Comparison of ENCODE assay signal across 8 cellular contexts in genomic region chr3:119498188-119498987, GRCh38. TPM values are rescaled to one million over a fixed set of nuclear protein-coding genes. Genes with fewer than 3 reads are reported as not detected.
A peak's percentile ranks its signal among the peaks of the same experiment; 100 is the strongest.
DNase-seq lines count a peak whose midpoint lies in the region; ATAC-seq, FAIRE-seq and TF ChIP-seq lines count a peak whose summit lies in the region.

Gene TIMMDC1, plus strand, starts transcription at chr3:119498547. Its CDS starts 187 bp downstream, at chr3:119498734.

- TF ChIP-seq POLR2A in H1 (IDR thresholded peaks at IDR 0.05; ENCODE audit: control extremely low read depth in 1 of 2, low read depth in 2 of 2, low read length in 2 of 2), result peak; percentile 91 to 96

- H3K79me1 ChIP-seq in H1 (ENCODE audit: low read depth, low read length), result no peaks in the 10 kb centered on the region; the same call in 1 of the 2 replicates

- H3K23me2 ChIP-seq in H1 (ENCODE audit: low read depth, low read length), result peaks cover 5% of the 10 kb centered on the region; the same call in 1 of the 2 replicates

- H3K9me3 Mint-ChIP-seq in memory B cell, result no peaks in the 10 kb centered on the region

- H3K79me2 ChIP-seq in H1 (ENCODE audit: control insufficient read depth in 1 of 2, insufficient read depth in 2 of 2, low read length in 2 of 2), result peaks cover 3 to 32% of the 10 kb centered on the region in 2 experiments; a peak in 2 of 4 replicates

- CTCF ChIA-PET in H1 (lab: Charles Lee; ENCODE audit: partially characterized antibody), result interaction anchor here (0.5 to 1.8 kb wide), 4 partner anchors 8 to 339 kb away, joined by 3 to 5 read pairs (median 4); no protein-coding TSS in a partner anchor

- no peaks in the 10 kb centered on the region; a peak in 1 of 7 replicates for H3K4me1 ChIP-seq in H1 (replicated peaks in 1 of 4; ENCODE audit: control insufficient read depth in 3 of 4, insufficient read depth in 4 of 4, low read length in 3 of 4)

- no peak within 1 kb of the TSS; the same call in 1 of the 2 replicates for H2AK5ac ChIP-seq in H1 (ENCODE audit: low read depth, low read length)

- no peak for TF ChIP-seq EP300 in H1 (IDR thresholded peaks at IDR 0.05; ENCODE audit: borderline replicate concordance in 1 of 2, low read depth in 2 of 2, low read length in 2 of 2)

- H3K9me3 ChIP-seq in H1 (ENCODE audit: insufficient read depth in 2 of 2, low read depth in 1 of 2, low read length in 1 of 2), result no peaks in the 10 kb centered on the region

- no peak within 1 kb of the TSS for H3K14ac ChIP-seq in H1 (ENCODE audit: insufficient read length)

- TF ChIP-seq RAD21 in H1 (IDR thresholded peaks at IDR 0.05 in 1 of 2, conservative IDR thresholded peaks at IDR 0.05 in 1 of 2; ENCODE audit: low read depth in 2 of 2, low read length in 2 of 2), result no peak

- H3K4me1 Mint-ChIP-seq in memory B cell, result peaks cover 19% of the 10 kb centered on the region

- H2BK120ac ChIP-seq in H1 (replicated peaks; ENCODE audit: low read depth, low read length), result no peak within 1 kb of the TSS

- peak within 1 kb of the TSS; percentile 93 to 98 (median 97) for H3K4me3 ChIP-seq in H1 (ENCODE audit: extremely low read depth in 1 of 4, insufficient read depth in 2 of 4, low read depth in 3 of 4, low read length in 4 of 4)

- H3K27ac ChIP-seq in H1 (ENCODE audit: low read depth, low read length), result peak within 1 kb of the TSS; percentile 90

- H3K18ac ChIP-seq in H1 (ENCODE audit: extremely low read depth, low read length), result peak within 1 kb of the TSS; percentile 91

- H3K36me3 ChIP-seq in H1 (ENCODE audit: control insufficient read depth in 2 of 4, insufficient read depth in 4 of 4, low read length in 3 of 4), result peaks cover 0 to 26% (median 4%) of the 10 kb centered on the region in 4 experiments; a peak in 3 of 8 replicates

- no peaks in the 10 kb centered on the region for H4K20me1 ChIP-seq in H1 (replicated peaks in 1 of 2; ENCODE audit: control insufficient read depth in 1 of 2, insufficient read depth in 2 of 2, low read length in 2 of 2)

- peak within 1 kb of the TSS; percentile 71 to 78 for H3K4me2 ChIP-seq in H1 (ENCODE audit: insufficient read depth in 1 of 2, low read depth in 2 of 2, low read length in 2 of 2)

- H3K36me3 Mint-ChIP-seq in memory B cell, result peaks cover 4% of the 10 kb centered on the region

- DNase-seq in COLO829 (ENCODE audit: low spot score) (peak; percentile 98), HTR-8/SVneo (ENCODE audit: insufficient read length, low spot score) (peak; percentile 97), NOMO-1 treated with dmso at 0.1 percent for 144 hours (lab: John Stamatoyannopoulos, UW; ENCODE audit: unreplicated experiment) (peak; percentile 98), H1 (ENCODE audit: low read depth in 1 of 2, low spot score in 2 of 2) (peak; percentile 89 to 94), memory B cell (ENCODE audit: low spot score in 2 of 2) (peak; percentile 92 to 96)
- peak; percentile 82 to 94 (median 86) for DNase-seq in activated CD8-positive, alpha-beta memory T cell treated with anti-CD3 and anti-CD28 coated beads for 48 hours (ENCODE audit: low read depth in 2 of 3, low spot score in 2 of 3)
- DNase-seq in stimulated activated CD8-positive, alpha-beta memory T cell treated with anti-CD3 and anti-CD28 coated beads, Interleukin-12 subunit alpha, Interleukin-12 subunit beta, amount 100 ng/mL, for 24 hours (ENCODE audit: extremely low read depth), result peak; percentile 94

- WGBS in H1 (ENCODE audit: extremely low coverage in 1 of 2, insufficient coverage in 1 of 2, insufficient read length in 1 of 2, insufficient replicate concordance in 2 of 2, low coverage in 1 of 2, low lambda C conversion rate in 2 of 2, missing lambda C conversion rate in 1 of 2), 2 experiments, result 2% methylated on average over 55 of the region's 57 CpGs; no CpG with 5 or more reads in 1 of the 2 experiments

- H3K27ac Mint-ChIP-seq in memory B cell, result peak within 1 kb of the TSS; percentile 98

- peak within 1 kb of the TSS; percentile 44 for H4K91ac ChIP-seq in H1 (replicated peaks; ENCODE audit: insufficient read length, low read length)

- H2AFZ ChIP-seq in H1 (ENCODE audit: low read length), result peak within 1 kb of the TSS; percentile 91

- peak within 1 kb of the TSS; percentile 55 for H3K4ac ChIP-seq in H1 (replicated peaks; ENCODE audit: insufficient read length, low read depth, low read length)

- peak within 1 kb of the TSS; percentile 75 to 99 (median 96) for H3K9ac ChIP-seq in H1 (replicated peaks in 1 of 4; ENCODE audit: extremely low read depth in 1 of 4, low read depth in 3 of 4, low read length in 3 of 4)

- peak within 1 kb of the TSS; percentile 65 for H4K5ac ChIP-seq in H1 (ENCODE audit: insufficient read length, low read depth, low read length)

- no peak for TF ChIP-seq CTCF in H1 (IDR thresholded peaks at IDR 0.05; ENCODE audit: control extremely low read depth in 1 of 3, insufficient read depth in 1 of 3, low read depth in 1 of 3, low read length in 3 of 3)

- H2BK20ac ChIP-seq in H1 (ENCODE audit: low read length), result no peak within 1 kb of the TSS

- H3K4me3 Mint-ChIP-seq in memory B cell, result peak within 1 kb of the TSS; percentile 99

- peak within 1 kb of the TSS; percentile 90 for H3K56ac ChIP-seq in H1 (replicated peaks; ENCODE audit: insufficient read length, low read depth, low read length)

- peak; percentile 98 for ATAC-seq in GM21367 (IDR thresholded peaks at IDR 0.05; ENCODE audit: unreplicated experiment)
- ATAC-seq in memory B cell (ENCODE audit: low read depth), result peak; percentile 98

- no peaks in the 10 kb centered on the region for H3K27me3 ChIP-seq in H1 (replicated peaks in 1 of 4; ENCODE audit: control insufficient read depth in 3 of 4, extremely low read depth in 1 of 4, insufficient read depth in 3 of 4, low read length in 3 of 4)

- H2BK15ac ChIP-seq in H1 (ENCODE audit: low read length), result no peak within 1 kb of the TSS

- peak within 1 kb of the TSS; percentile 80; the same call in 1 of the 2 replicates for H2BK12ac ChIP-seq in H1 (ENCODE audit: low read depth, low read length)

- H3K27me3 Mint-ChIP-seq in memory B cell, result no peaks in the 10 kb centered on the region

- no peak within 1 kb of the TSS for H3K23ac ChIP-seq in H1 (ENCODE audit: insufficient read length)

- peak within 1 kb of the TSS; percentile 96 for H4K8ac ChIP-seq in H1 (ENCODE audit: extremely low read depth, insufficient read depth, low read length)

- peak; percentile 72 for FAIRE-seq in HTR-8/SVneo (lab: Jason Lieb, UNC)
- peak; percentile 65 for FAIRE-seq in H1 (lab: Jason Lieb, UNC)

- POLR2A ChIA-PET in H1 (lab: Charles Lee; ENCODE audit: partially characterized antibody), result interaction anchor here (0.6 to 4.0 kb wide), 19 partner anchors 9 to 296 kb away, joined by 3 to 27 read pairs (median 4); partner anchors contain the start of genes ADPRH, COX17, POGLUT1 and TMEM39A

- H2BK5ac ChIP-seq in H1 (ENCODE audit: low read depth, low read length), result peak within 1 kb of the TSS; percentile 96

TF ChIP-seq in H1, 55 proteins besides CTCF, POLR2A, EP300 and RAD21 (continues in another document):
- TF ChIP-seq TAF1 (IDR thresholded peaks at IDR 0.05; ENCODE audit: low read depth, low read length), result peak; percentile 91
- peak; percentile 45 for TF ChIP-seq CTBP2 (IDR thresholded peaks at IDR 0.05; ENCODE audit: borderline replicate concordance, insufficient read depth, insufficient read length, low read length)
- peak; percentile 25; the same call in 1 of the 2 replicates for TF ChIP-seq GTF2F1 (IDR thresholded peaks at IDR 0.05; ENCODE audit: borderline replicate concordance, low read depth, low read length)
- TF ChIP-seq NANOG (IDR thresholded peaks at IDR 0.05; ENCODE audit: insufficient read depth, low read depth, low read length, poor library complexity, severe bottlenecking), result no peak
- peak; percentile 72 for TF ChIP-seq SP1 (IDR thresholded peaks at IDR 0.05; ENCODE audit: low read depth, low read length)
- TF ChIP-seq ASH2L (IDR thresholded peaks at IDR 0.05; ENCODE audit: low read length), result peak; percentile 89
- TF ChIP-seq SP2 (IDR thresholded peaks at IDR 0.05; ENCODE audit: low read length), result peak; percentile 18; the same call in 1 of the 2 replicates
- no peak for TF ChIP-seq FOSL1 (IDR thresholded peaks at IDR 0.05; ENCODE audit: insufficient read depth, low read depth, low read length)
- TF ChIP-seq YY1 (IDR thresholded peaks at IDR 0.05; ENCODE audit: low read depth, low read length), result peak; percentile 48; the same call in 1 of the 2 replicates
- peak; percentile 76 for TF ChIP-seq MAX (IDR thresholded peaks at IDR 0.05)
- no peak for TF ChIP-seq JUN (IDR thresholded peaks at IDR 0.05; ENCODE audit: low read depth, low read length)
- no peak for TF ChIP-seq MAFK (IDR thresholded peaks at IDR 0.05; ENCODE audit: low read depth, low read length)
- TF ChIP-seq E2F6 (IDR thresholded peaks at IDR 0.05), result peak; percentile 38; the same call in 1 of the 2 replicates
- TF ChIP-seq PHF8 (conservative IDR thresholded peaks at IDR 0.05; ENCODE audit: low read depth, low read length), result peak; percentile 92
- TF ChIP-seq RXRA (IDR thresholded peaks at IDR 0.05; ENCODE audit: insufficient read depth, low read depth, low read length), result 0 out of 2 replicates have a peak, but pooled peaks have one; percentile 5
- TF ChIP-seq POLR2AphosphoS5 (IDR thresholded peaks at IDR 0.05; ENCODE audit: low read depth, low read length), result peak; percentile 98
- TF ChIP-seq TBP (IDR thresholded peaks at IDR 0.05; ENCODE audit: low read depth, low read length), result peak; percentile 88
- TF ChIP-seq GABPA (IDR thresholded peaks at IDR 0.05; ENCODE audit: borderline replicate concordance, insufficient read depth, low read length), result peak; percentile 95

RNA-seq across cellular contexts. Expression of gene TIMMDC1, which starts in this region (rescaled TPM):
- total RNA-seq in H1 (2021; fragmentation: NEBNext Ultra II Directional; extraction: Animal tissue kit (Norgen Biotek cat#: 25700)), result 128 and 130 TPM in 2 replicates
- 80.7 and 96.8 TPM in 2 replicates for polyA plus RNA-seq in H1 (2011; rRNA removed)
- 79.8 TPM for polyA plus RNA-seq in H1 (2011; cell fraction: cytosol; rRNA removed)
- polyA plus RNA-seq in H1 (2011; cell fraction: nucleus; rRNA removed), result 65.1 TPM
- 79.6 to 96.8 TPM (median 85.5 TPM) in 4 replicates for polyA plus RNA-seq in H1 (2012, experiment 1 of 2)
- polyA plus RNA-seq in H1 (2012, experiment 2 of 2), result 30.1 TPM
- polyA plus RNA-seq in H1 (2013, experiment 1 of 2), result 84.6 TPM
- 85.8 TPM for polyA plus RNA-seq in H1 (2013, experiment 2 of 2)
- polyA minus RNA-seq in H1 (2011; rRNA and poly(A)+ RNA removed), result 41.2 and 48.3 TPM in 2 replicates
- 27.2 TPM for polyA minus RNA-seq in H1 (2011; cell fraction: cytosol; rRNA and poly(A)+ RNA removed)
- 41.5 TPM for polyA minus RNA-seq in H1 (2011; cell fraction: nucleus; rRNA and poly(A)+ RNA removed)

Comparison
In these comparisons a context has a peak if more than half of its experiments do, and no peak if none do; other contexts are left out.
1. Peak in every context shown above with its lines: DNase-seq, ATAC-seq, H3K4me3 ChIP-seq and H3K27ac ChIP-seq.